In the genomic region with DNA sequence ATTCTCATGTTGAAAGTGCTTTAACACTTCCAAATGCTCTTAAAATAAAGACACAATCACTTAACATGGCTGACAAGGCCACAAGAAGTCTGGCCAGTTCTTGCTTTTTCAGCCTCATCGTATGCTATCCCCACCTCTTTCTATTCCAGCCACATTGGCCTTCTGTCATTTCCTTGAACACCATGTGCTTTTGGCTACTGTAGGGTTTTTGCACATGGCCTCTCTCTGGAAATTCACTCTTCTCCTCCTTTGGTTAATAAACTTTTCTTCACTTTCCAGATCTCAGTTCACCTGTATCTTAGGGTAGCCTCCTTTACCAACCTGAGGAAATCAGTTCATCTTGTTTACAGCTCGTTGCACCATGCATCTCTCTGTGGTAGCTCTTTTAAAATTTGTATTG, we compare ENCODE assay signal across 28 cellular contexts.
"Had no signal": no experiment of that assay in that cellular context is flagged by ENCODE, and none has a peak within 500 bp of the region (broad histone marks: within the 10 kb centered on the region; RNA-seq: fewer than 3 reads in every experiment).

No MANE protein-coding gene starts in this region.

- H3K4me1 ChIP-seq: colonic mucosa, esophagus muscularis mucosa, esophagus squamous epithelium, foreskin keratinocyte, gastrocnemius medialis, gastroesophageal sphincter, heart left ventricle, heart right ventricle had no signal

- H3K4me3 ChIP-seq: colonic mucosa, coronary artery, dorsolateral prefrontal cortex, esophagus muscularis mucosa, esophagus squamous epithelium, gastrocnemius medialis, gastroesophageal sphincter, heart left ventricle, heart right ventricle had no signal

- FAIRE-seq: colon, endometrium, endothelial cell of umbilical vein, frontal cortex had no signal

- ATAC-seq: effector memory CD8-positive, alpha-beta T cell; esophagus mucosa; foreskin keratinocyte; gastrocnemius medialis; gastroesophageal sphincter; heart left ventricle; heart right ventricle had no signal

- H3K27me3 ChIP-seq: esophagus muscularis mucosa, esophagus squamous epithelium, foreskin keratinocyte, gastrocnemius medialis, gastroesophageal sphincter had no signal

- H3K9me3 ChIP-seq: colonic mucosa, esophagus muscularis mucosa, esophagus squamous epithelium, gastrocnemius medialis, gastroesophageal sphincter, heart left ventricle, heart right ventricle had no signal

- DNase-seq: colonic mucosa; cortex of kidney; dermis blood vessel endothelial cell; dorsolateral prefrontal cortex; effector CD4-positive, alpha-beta T cell; effector CD8-positive, alpha-beta T cell; effector memory CD4-positive, alpha-beta T cell; effector memory CD8-positive, alpha-beta T cell; endodermal cell; erythroblast; esophagus squamous epithelium; foreskin fibroblast; foreskin melanocyte; gastrocnemius medialis; glutamatergic neuron; head of caudate nucleus; heart left ventricle; heart right ventricle had no signal

- H3K27ac ChIP-seq: colonic mucosa, coronary artery, dorsolateral prefrontal cortex, epithelial cell of prostate, esophagus muscularis mucosa, esophagus squamous epithelium, foreskin keratinocyte, gastrocnemius medialis, gastroesophageal sphincter, heart left ventricle, heart right ventricle had no signal

- H3K36me3 ChIP-seq: colonic mucosa, esophagus muscularis mucosa, esophagus squamous epithelium, gastrocnemius medialis, gastroesophageal sphincter, heart left ventricle, heart right ventricle had no signal
